In the genomic region with DNA sequence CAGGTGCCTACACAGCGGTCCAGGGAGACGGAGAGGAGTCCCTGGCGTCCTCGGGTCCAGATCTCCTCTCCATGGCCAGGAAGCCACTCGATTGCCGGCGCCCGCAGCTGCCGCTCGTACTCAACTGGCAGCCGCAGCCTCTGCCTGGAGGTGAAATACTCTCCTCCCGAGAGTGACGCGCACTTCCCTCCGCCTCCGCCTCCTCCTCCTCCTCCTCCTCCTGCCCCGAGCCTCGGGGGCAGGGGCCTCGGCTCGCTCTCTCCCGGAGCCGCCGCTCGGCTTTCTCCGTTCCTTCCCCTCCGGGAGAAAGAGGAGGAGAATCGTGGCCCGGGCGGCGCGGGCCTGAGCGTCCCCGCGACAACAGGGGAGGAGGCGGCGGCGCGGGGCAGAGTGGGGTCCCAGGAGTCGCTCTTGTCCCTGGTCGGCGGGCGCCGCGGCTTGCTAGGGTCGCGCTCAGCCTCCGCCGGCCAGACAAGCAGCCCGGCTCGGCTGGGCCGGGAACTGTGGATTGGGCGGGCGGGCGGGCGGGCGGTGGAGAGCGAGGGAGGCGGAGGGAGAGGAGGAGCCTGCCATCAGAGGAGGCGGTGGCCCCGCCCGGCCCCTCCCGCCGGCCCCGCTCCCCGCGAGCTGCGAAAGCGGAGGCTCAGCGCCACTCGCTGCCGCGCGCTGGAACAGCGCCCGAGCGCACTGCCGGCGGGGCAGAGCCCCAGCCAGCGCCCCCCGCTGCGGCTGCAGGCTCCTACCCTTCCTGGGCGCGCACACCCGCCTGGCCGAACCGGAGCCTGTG, we compare ENCODE assay signal across 8 cellular contexts. TPM values are rescaled to one million over a fixed set of nuclear protein-coding genes. Genes with fewer than 3 reads are reported as not detected.
DNase-seq lines count a peak whose midpoint lies in the region; ATAC-seq and TF ChIP-seq lines count a peak whose summit lies in the region.

A gene with protein sequence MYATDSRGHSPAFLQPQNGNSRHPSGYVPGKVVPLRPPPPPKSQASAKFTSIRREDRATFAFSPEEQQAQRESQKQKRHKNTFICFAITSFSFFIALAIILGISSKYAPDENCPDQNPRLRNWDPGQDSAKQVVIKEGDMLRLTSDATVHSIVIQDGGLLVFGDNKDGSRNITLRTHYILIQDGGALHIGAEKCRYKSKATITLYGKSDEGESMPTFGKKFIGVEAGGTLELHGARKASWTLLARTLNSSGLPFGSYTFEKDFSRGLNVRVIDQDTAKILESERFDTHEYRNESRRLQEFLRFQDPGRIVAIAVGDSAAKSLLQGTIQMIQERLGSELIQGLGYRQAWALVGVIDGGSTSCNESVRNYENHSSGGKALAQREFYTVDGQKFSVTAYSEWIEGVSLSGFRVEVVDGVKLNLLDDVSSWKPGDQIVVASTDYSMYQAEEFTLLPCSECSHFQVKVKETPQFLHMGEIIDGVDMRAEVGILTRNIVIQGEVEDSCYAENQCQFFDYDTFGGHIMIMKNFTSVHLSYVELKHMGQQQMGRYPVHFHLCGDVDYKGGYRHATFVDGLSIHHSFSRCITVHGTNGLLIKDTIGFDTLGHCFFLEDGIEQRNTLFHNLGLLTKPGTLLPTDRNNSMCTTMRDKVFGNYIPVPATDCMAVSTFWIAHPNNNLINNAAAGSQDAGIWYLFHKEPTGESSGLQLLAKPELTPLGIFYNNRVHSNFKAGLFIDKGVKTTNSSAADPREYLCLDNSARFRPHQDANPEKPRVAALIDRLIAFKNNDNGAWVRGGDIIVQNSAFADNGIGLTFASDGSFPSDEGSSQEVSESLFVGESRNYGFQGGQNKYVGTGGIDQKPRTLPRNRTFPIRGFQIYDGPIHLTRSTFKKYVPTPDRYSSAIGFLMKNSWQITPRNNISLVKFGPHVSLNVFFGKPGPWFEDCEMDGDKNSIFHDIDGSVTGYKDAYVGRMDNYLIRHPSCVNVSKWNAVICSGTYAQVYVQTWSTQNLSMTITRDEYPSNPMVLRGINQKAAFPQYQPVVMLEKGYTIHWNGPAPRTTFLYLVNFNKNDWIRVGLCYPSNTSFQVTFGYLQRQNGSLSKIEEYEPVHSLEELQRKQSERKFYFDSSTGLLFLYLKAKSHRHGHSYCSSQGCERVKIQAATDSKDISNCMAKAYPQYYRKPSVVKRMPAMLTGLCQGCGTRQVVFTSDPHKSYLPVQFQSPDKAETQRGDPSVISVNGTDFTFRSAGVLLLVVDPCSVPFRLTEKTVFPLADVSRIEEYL (N-terminal part only) (minus strand): TSS at position 126 of the 787 bp plus-strand sequence. CDS start 18,140 bp downstream, outside the sequence.

- H3K4me1 ChIP-seq in ascending aorta (peaks cover 0 to 21% of the 10 kb centered on the region in 2 donors), right cardiac atrium (ENCODE audit: control insufficient read depth, insufficient read depth, low read length) (peaks cover 4% of the 10 kb centered on the region), rectal smooth muscle tissue (ENCODE audit: control insufficient read depth, insufficient read depth, low read length) (peaks cover 6% of the 10 kb centered on the region), vagina (peaks cover 48% of the 10 kb centered on the region)

- H3K36me3 ChIP-seq in ascending aorta: no peaks in the 10 kb centered on the region
- H3K36me3 ChIP-seq in rectal smooth muscle tissue (ENCODE audit: control insufficient read depth, insufficient read depth, low read length): no peaks in the 10 kb centered on the region
- H3K36me3 ChIP-seq in vagina: no peaks in the 10 kb centered on the region

- TF ChIP-seq CTCF in ascending aorta (IDR thresholded peaks at IDR 0.05) (peak in 1 of 3 experiments; percentile 18), vagina (IDR thresholded peaks at IDR 0.05) (peak in 1 of 3 experiments; percentile 10)

- H3K27me3 ChIP-seq in ascending aorta (no peaks in the 10 kb centered on the region), right cardiac atrium (ENCODE audit: control insufficient read depth, insufficient read depth) (no peaks in the 10 kb centered on the region), rectal smooth muscle tissue (ENCODE audit: control insufficient read depth, insufficient read depth, low read length) (no peaks in the 10 kb centered on the region), vagina (no peaks in the 10 kb centered on the region)

- no peaks in the 10 kb centered on the region for H3K27me3 Mint-ChIP-seq in T-helper 2 cell treated with Interferon-gamma antibody and Interleukin-4, amounts not matched to agents 5 μg/mL and 100 μg/mL, for 36 hours (ENCODE audit: low read depth)

- H3K27ac Mint-ChIP-seq in T-helper 2 cell treated with Interferon-gamma antibody and Interleukin-4, amounts not matched to agents 5 μg/mL and 100 μg/mL, for 36 hours: peak within 1 kb of the TSS; percentile 95

- ATAC-seq in HG02798 (IDR thresholded peaks at IDR 0.05; ENCODE audit: poor library complexity, unreplicated experiment): peak; percentile 84
- peak; percentile 91 to 94 for ATAC-seq in right cardiac atrium

- no peaks in the 10 kb centered on the region for H3K9me3 Mint-ChIP-seq in T-helper 2 cell treated with Interferon-gamma antibody and Interleukin-4, amounts not matched to agents 5 μg/mL and 100 μg/mL, for 36 hours

- H3K9me3 ChIP-seq in ascending aorta (no peaks in the 10 kb centered on the region), right cardiac atrium (ENCODE audit: control insufficient read depth, low read length) (no peaks in the 10 kb centered on the region), vagina (no peaks in the 10 kb centered on the region)

- H3K4me1 Mint-ChIP-seq in T-helper 2 cell treated with Interferon-gamma antibody and Interleukin-4, amounts not matched to agents 5 μg/mL and 100 μg/mL, for 36 hours (ENCODE audit: low read depth): peaks cover 38% of the 10 kb centered on the region

- DNase-seq in NCI-H1436 (lab: John Stamatoyannopoulos, UW): peak; percentile 88
- peak; percentile 85 for DNase-seq in T-helper 2 cell treated with Interferon-gamma antibody and Interleukin-4, amounts not matched to agents 5 μg/mL and 100 μg/mL, for 36 hours (ENCODE audit: low spot score)
- peak; percentile 44 to 92 for DNase-seq in ascending aorta (ENCODE audit: low spot score in 2 of 2)
- DNase-seq in right cardiac atrium: peak; percentile 91 to 97 (median 96)
- peak in 1 of 2 donors; percentile 94 for DNase-seq in vagina (ENCODE audit: extremely low spot score in 2 of 2)

- intact Hi-C loops in ascending aorta (cut with DNase I) (loop anchor here (2.0 to 5.0 kb wide), 5 partner anchors 22 to 599 kb away; a partner anchor contains a TSS), right cardiac atrium (cut with DNase I) (loop anchor here in 3 of 4 donors (10.0 kb wide), 2 partner anchors 54 to 164 kb away; no protein-coding TSS in a partner anchor), vagina (cut with DNase I) (loop anchor here (10.0 kb wide), 1 partner anchor 596 kb away; a partner anchor contains a TSS)

- H3K9ac ChIP-seq in rectal smooth muscle tissue (ENCODE audit: low read length): peak within 1 kb of the TSS; percentile 70

- H3K27ac ChIP-seq in ascending aorta: peak within 1 kb of the TSS; percentile 96 to 99
- H3K27ac ChIP-seq in right cardiac atrium (ENCODE audit: low read length): peak within 1 kb of the TSS; percentile 94
- peak within 1 kb of the TSS; percentile 96 for H3K27ac ChIP-seq in rectal smooth muscle tissue (ENCODE audit: low read depth, low read length)
- H3K27ac ChIP-seq in vagina: peak within 1 kb of the TSS; percentile 97

- peak within 1 kb of the TSS; percentile 96 for H3K4me3 Mint-ChIP-seq in T-helper 2 cell treated with Interferon-gamma antibody and Interleukin-4, amounts not matched to agents 5 μg/mL and 100 μg/mL, for 36 hours

- H3K36me3 Mint-ChIP-seq in T-helper 2 cell treated with Interferon-gamma antibody and Interleukin-4, amounts not matched to agents 5 μg/mL and 100 μg/mL, for 36 hours (ENCODE audit: low read depth): peaks cover 4% of the 10 kb centered on the region

- under 1% methylated on average over 81 of the region's 86 CpGs for WGBS in right cardiac atrium

- H3K4me3 ChIP-seq in ascending aorta (peak within 1 kb of the TSS; percentile 78 to 89), right cardiac atrium (ENCODE audit: low read length) (peak within 1 kb of the TSS; percentile 80), rectal smooth muscle tissue (ENCODE audit: low read length) (peak within 1 kb of the TSS; percentile 96), vagina (peak within 1 kb of the TSS; percentile 72 to 91)

- TF ChIP-seq POLR2A in GM15510 (IDR thresholded peaks at IDR 0.05; ENCODE audit: borderline replicate concordance, extremely low read depth, insufficient read length) (peak; percentile 71), vagina (IDR thresholded peaks at IDR 0.05) (peak in 1 of 2 donors; percentile 73)

RNA-seq across cellular contexts. Expression of the gene that starts here (rescaled TPM):
- total RNA-seq in ascending aorta (34.4 TPM), right cardiac atrium (10 to 100 TPM; 26.4 to 66.9 (median 42.4) TPM), vagina (46.7 TPM)
- polyA plus RNA-seq in right cardiac atrium: 12.1 TPM
